6 cellular contexts compared by ENCODE assay signal in genomic region chr1:241203817-241204216, GRCh38.
"Had no signal": no experiment of that assay in that cellular context is flagged by ENCODE, and none has a peak within 500 bp of the region (broad histone marks: within the 10 kb centered on the region; RNA-seq: fewer than 3 reads in every experiment).

No MANE protein-coding gene starts in this region.

- DNase-seq: GM23248, H9, HCEC 1CT, IMR-90 had no signal

- ATAC-seq: K562 had no signal

- H2AFZ ChIP-seq: GM23248 had no signal

- H3K4me3 Mint-ChIP-seq: H9 had no signal

- H3K4me3 ChIP-seq: GM23248, K562 had no signal

- H3K27ac ChIP-seq: GM23248, KMS-11 had no signal

- H3K4me2 ChIP-seq: KMS-11 had no signal
